28 cellular contexts compared by ENCODE assay signal in genomic region chr6:167514524-167514923, GRCh38.
"Had no signal": no experiment of that assay in that cellular context is flagged by ENCODE, and none has a peak within 500 bp of the region (broad histone marks: within the 10 kb centered on the region; RNA-seq: fewer than 3 reads in every experiment).

No MANE protein-coding gene starts in this region.

- H3K36me3 ChIP-seq: colonic mucosa, esophagus muscularis mucosa, esophagus squamous epithelium, gastrocnemius medialis, gastroesophageal sphincter, heart left ventricle, heart right ventricle had no signal

- H3K27me3 ChIP-seq: colonic mucosa, foreskin keratinocyte had no signal

- H3K4me1 ChIP-seq: colonic mucosa, esophagus muscularis mucosa, esophagus squamous epithelium, foreskin keratinocyte, gastrocnemius medialis, gastroesophageal sphincter, heart left ventricle, heart right ventricle had no signal

- H3K27ac ChIP-seq: colonic mucosa, coronary artery, dorsolateral prefrontal cortex, epithelial cell of prostate, esophagus muscularis mucosa, esophagus squamous epithelium, foreskin keratinocyte, gastrocnemius medialis, gastroesophageal sphincter, heart left ventricle, heart right ventricle had no signal

- H3K4me3 ChIP-seq: colonic mucosa, coronary artery, dorsolateral prefrontal cortex, esophagus muscularis mucosa, esophagus squamous epithelium, gastrocnemius medialis, gastroesophageal sphincter, heart left ventricle, heart right ventricle had no signal

- ATAC-seq: effector memory CD8-positive, alpha-beta T cell; esophagus mucosa; foreskin keratinocyte; gastrocnemius medialis; gastroesophageal sphincter; heart left ventricle; heart right ventricle had no signal

- H3K9me3 ChIP-seq: colonic mucosa, esophagus muscularis mucosa, esophagus squamous epithelium, gastrocnemius medialis, gastroesophageal sphincter, heart left ventricle, heart right ventricle had no signal

- DNase-seq: colonic mucosa; cortex of kidney; dermis blood vessel endothelial cell; dorsolateral prefrontal cortex; effector CD4-positive, alpha-beta T cell; effector CD8-positive, alpha-beta T cell; effector memory CD4-positive, alpha-beta T cell; effector memory CD8-positive, alpha-beta T cell; endodermal cell; erythroblast; esophagus squamous epithelium; foreskin fibroblast; foreskin keratinocyte; foreskin melanocyte; gastrocnemius medialis; glutamatergic neuron; head of caudate nucleus; heart left ventricle; heart right ventricle had no signal

- FAIRE-seq: colon, endometrium, endothelial cell of umbilical vein, frontal cortex had no signal
